ENCODE assay signal across 15 cellular contexts in the genomic region with DNA sequence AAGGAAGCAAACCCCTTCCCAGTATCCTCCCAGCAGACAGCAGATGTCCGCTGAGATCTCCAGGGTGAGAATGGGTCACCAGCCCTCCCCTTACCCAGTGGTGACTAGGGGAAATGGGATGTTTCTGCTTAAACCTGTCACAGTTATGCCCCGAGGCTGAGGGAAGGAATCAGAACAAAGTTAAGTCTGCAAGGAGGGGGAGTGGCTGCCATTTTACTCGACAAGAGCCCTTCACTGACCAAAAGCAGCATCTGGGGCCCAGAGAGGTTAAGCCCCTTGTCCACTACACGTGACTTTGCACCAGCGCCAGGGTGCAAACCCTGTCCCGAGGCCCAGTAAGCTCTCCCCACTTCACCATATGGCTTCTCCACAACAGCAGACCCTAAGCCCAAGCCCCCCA. TPM values are rescaled to one million over a fixed set of nuclear protein-coding genes. Genes with fewer than 3 reads are reported as not detected.
DNase-seq lines count a peak whose midpoint lies in the region; ATAC-seq and TF ChIP-seq lines count a peak whose summit lies in the region.
"Had no signal": no experiment of that assay in that cellular context is flagged by ENCODE, and none has a peak within 500 bp of the region (broad histone marks: within the 10 kb centered on the region; RNA-seq: fewer than 3 reads in every experiment).

No MANE protein-coding gene starts in this region.

- H3K4me1 Mint-ChIP-seq in mesothelial cell of epicardium = peaks cover 24% of the 10 kb centered on the region

- H3K36me3 ChIP-seq in gastrocnemius medialis = no peaks in the 10 kb centered on the region
- H3K36me3 ChIP-seq: neutrophil had no signal

- in situ Hi-C loops in gastrocnemius medialis (cut with MboI; ENCODE audit: low sequenced_read_pairs in 4 of 4) = no loop called here

- no peaks in the 10 kb centered on the region for H3K27me3 Mint-ChIP-seq in mesothelial cell of epicardium (ENCODE audit: low read depth)

- intact Hi-C loops in gastrocnemius medialis (cut with DNase I; ENCODE audit: low total_unique reads) = loop anchor here (5.0 to 10.0 kb wide), 3 partner anchors 142 to 1650 kb away; a partner anchor contains a TSS

- ATAC-seq in gastrocnemius medialis (no peak), GM21360 (IDR thresholded peaks at IDR 0.05; ENCODE audit: unreplicated experiment) (no peak)
- ATAC-seq: left colon; stimulated activated naive CD8-positive, alpha-beta T cell treated with anti-CD3 and anti-CD28 coated beads, Interleukin-15, amount 100 ng/mL, for 72 hours had no signal

- DNase-seq in Daoy (ENCODE audit: low read depth) (peak; percentile 44), fibroblast of gingiva (ENCODE audit: low read depth) (peak; percentile 10), gastrocnemius medialis (no peak), T-helper 9 cell (no peak), mesothelial cell of epicardium (ENCODE audit: low spot score in 2 of 2, unreplicated experiment in 2 of 2) (no peak), OCI-M1 (lab: John Stamatoyannopoulos, UW) (no peak)
- DNase-seq: activated CD4-positive, alpha-beta T cell treated with anti-CD3 and anti-CD28 coated beads, Interleukin-2, amount 10 ng/mL, durations not matched to agents 7 days and 5 days; activated naive CD4-positive, alpha-beta T cell treated with anti-CD3 and anti-CD28 coated beads for 36 hours; activated T-cell treated with anti-CD3 and anti-CD28 coated beads for 4 hours; NCI-H524 treated with DMSO at 0.1 percent for 48 hours; stimulated activated naive CD8-positive, alpha-beta T cell treated with anti-CD3 and anti-CD28 coated beads, Interleukin-15, amount 100 ng/mL, for 72 hours had no signal

- peak overlapping the region; percentile 74 to 83 (median 80) for H3K27ac ChIP-seq in gastrocnemius medialis
- H3K27ac ChIP-seq: neutrophil had no signal

- H3K9me3 ChIP-seq in gastrocnemius medialis = no peaks in the 10 kb centered on the region
- H3K9me3 ChIP-seq: neutrophil had no signal

- H3K4me3 Mint-ChIP-seq in mesothelial cell of epicardium = no peak overlapping the region
- H3K4me3 Mint-ChIP-seq: activated CD4-positive, alpha-beta T cell treated with anti-CD3 and anti-CD28 coated beads, Interleukin-2, amount 10 ng/mL, durations not matched to agents 7 days and 5 days; activated naive CD4-positive, alpha-beta T cell treated with anti-CD3 and anti-CD28 coated beads for 36 hours; stimulated activated naive CD8-positive, alpha-beta T cell treated with anti-CD3 and anti-CD28 coated beads, Interleukin-15, amount 100 ng/mL, for 72 hours had no signal

- no peak overlapping the region for H3K27ac Mint-ChIP-seq in mesothelial cell of epicardium
- H3K27ac Mint-ChIP-seq: activated CD4-positive, alpha-beta T cell treated with anti-CD3 and anti-CD28 coated beads, Interleukin-2, amount 10 ng/mL, durations not matched to agents 7 days and 5 days; activated naive CD4-positive, alpha-beta T cell treated with anti-CD3 and anti-CD28 coated beads for 36 hours; stimulated activated naive CD8-positive, alpha-beta T cell treated with anti-CD3 and anti-CD28 coated beads, Interleukin-15, amount 100 ng/mL, for 72 hours had no signal

- TF ChIP-seq EP300 in Ishikawa (IDR thresholded peaks at IDR 0.05; ENCODE audit: borderline replicate concordance) = no peak

- TF ChIP-seq POLR2A in gastrocnemius medialis (IDR thresholded peaks at IDR 0.05) = no peak

- TF ChIP-seq CTCF in gastrocnemius medialis (IDR thresholded peaks at IDR 0.05 in 4 of 5, conservative IDR thresholded peaks at IDR 0.05 in 1 of 5) (no peak), mesothelial cell of epicardium (IDR thresholded peaks at IDR 0.05; ENCODE audit: unreplicated experiment) (no peak)

- H3K27me3 ChIP-seq in gastrocnemius medialis = no peaks in the 10 kb centered on the region

- H3K36me3 Mint-ChIP-seq in mesothelial cell of epicardium = no peaks in the 10 kb centered on the region

- peaks cover 19 to 31% of the 10 kb centered on the region in 2 donors for H3K4me1 ChIP-seq in gastrocnemius medialis

- no peak for TF ChIP-seq RAD21 in Ishikawa (IDR thresholded peaks at IDR 0.05; ENCODE audit: low read depth)

- no peaks in the 10 kb centered on the region for H3K9me3 Mint-ChIP-seq in mesothelial cell of epicardium
- H3K9me3 Mint-ChIP-seq: activated CD4-positive, alpha-beta T cell treated with anti-CD3 and anti-CD28 coated beads, Interleukin-2, amount 10 ng/mL, durations not matched to agents 7 days and 5 days; activated naive CD4-positive, alpha-beta T cell treated with anti-CD3 and anti-CD28 coated beads for 36 hours; stimulated activated naive CD8-positive, alpha-beta T cell treated with anti-CD3 and anti-CD28 coated beads, Interleukin-15, amount 100 ng/mL, for 72 hours had no signal

- H3K4me3 ChIP-seq in gastrocnemius medialis = no peak overlapping the region

TF ChIP-seq in Ishikawa, 13 proteins besides CTCF, POLR2A, EP300 and RAD21:
- no peak for TF ChIP-seq FOXM1 (IDR thresholded peaks at IDR 0.05; ENCODE audit: borderline replicate concordance, low read depth)
- 0 out of 2 replicates have a peak, but pooled peaks have one; percentile 42 for TF ChIP-seq ZBTB7A (IDR thresholded peaks at IDR 0.05; ENCODE audit: low read depth)

RNA-seq across cellular contexts. Expression of a gene that starts 4.6 kb away (rescaled TPM):
- 3.7 and 4.7 TPM in 2 replicates for total RNA-seq in Daoy (2014; rRNA removed; shearing (Covaris generic))
- total RNA-seq in gastrocnemius medialis (10 to 100 TPM; 10.5 to 25.2 (median 17.4) TPM), mesothelial cell of epicardium (4.1 to 4.6 TPM (median 4.4 TPM) in 3 replicates)

RNA-seq across cellular contexts. Expression of a gene that starts 55.7 kb away (rescaled TPM):
- total RNA-seq in Daoy (2014; rRNA removed; shearing (Covaris generic)) = 81.6 and 82.6 TPM in 2 replicates
- total RNA-seq in gastrocnemius medialis (100 to 1,000 TPM; 136 to 240 (median 191) TPM), mesothelial cell of epicardium (145 to 148 TPM (median 145 TPM) in 3 replicates)

Comparison
In these comparisons a context has a peak if more than half of its experiments do, and no peak if none do; other contexts are left out.
1. DNase-seq: peak in Daoy (single experiment) and fibroblast of gingiva (single experiment); none in gastrocnemius medialis (0 of 2), T-helper 9 cell (single experiment), mesothelial cell of epicardium (0 of 2) and OCI-M1 (single experiment).